16 cellular contexts compared by ENCODE assay signal in the genomic region with DNA sequence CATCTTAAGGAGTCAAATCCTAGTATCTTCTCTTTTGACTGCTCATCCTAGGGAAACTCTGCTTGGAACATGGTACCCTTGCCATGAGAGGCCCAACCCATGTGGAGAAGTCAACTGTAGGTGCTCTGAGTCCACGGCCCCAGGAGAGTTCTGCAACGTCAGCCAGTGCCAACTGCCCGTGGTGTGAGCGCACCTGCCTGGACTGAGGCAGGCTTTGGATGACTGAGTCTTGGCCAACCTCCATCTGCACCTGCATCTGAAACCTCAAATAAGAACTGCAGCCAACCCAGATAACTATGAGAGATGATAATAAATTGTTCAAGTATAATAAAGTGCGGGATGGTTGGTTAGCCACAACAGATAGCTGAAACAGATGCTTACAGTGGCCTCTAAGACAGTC.
"Had no signal": no experiment of that assay in that cellular context is flagged by ENCODE, and none has a peak within 500 bp of the region (broad histone marks: within the 10 kb centered on the region; RNA-seq: fewer than 3 reads in every experiment).

No MANE protein-coding gene starts in this region.

- H3K27ac ChIP-seq: epithelial cell of prostate, esophagus muscularis mucosa, gastrocnemius medialis, ovary, right atrium auricular region had no signal

- H3K27me3 ChIP-seq: esophagus muscularis mucosa, gastrocnemius medialis, ovary, right atrium auricular region had no signal

- DNase-seq: effector memory CD8-positive, alpha-beta T cell; gastrocnemius medialis; glutamatergic neuron; islet precursor cell; mammary epithelial cell; mucosa of descending colon; natural killer cell; nucleus accumbens; ovary; small intestine; stimulated activated CD4-positive, alpha-beta T cell treated with anti-CD3 and anti-CD28 coated beads, Interleukin-12 subunit alpha, Interleukin-12 subunit beta, amount 100 ng/mL, for 4 hours; stimulated activated naive CD4-positive, alpha-beta T cell treated with Interleukin-2 at 50 U/mL for 16 hours had no signal

- ATAC-seq: effector memory CD8-positive, alpha-beta T cell; gastrocnemius medialis; left lobe of liver; mucosa of descending colon; natural killer cell had no signal

- H3K4me1 ChIP-seq: esophagus muscularis mucosa, gastrocnemius medialis, right atrium auricular region had no signal

- H3K9me3 ChIP-seq: esophagus muscularis mucosa, gastrocnemius medialis, ovary, right atrium auricular region had no signal

- H3K36me3 ChIP-seq: esophagus muscularis mucosa, gastrocnemius medialis, ovary, right atrium auricular region had no signal

- H3K4me3 ChIP-seq: esophagus muscularis mucosa, gastrocnemius medialis, mucosa of descending colon, ovary, right atrium auricular region had no signal
